Comparison of ENCODE assay signal across 15 cellular contexts in genomic region chr6:16722616-16723015, GRCh38. TPM values are rescaled to one million over a fixed set of nuclear protein-coding genes. Genes with fewer than 3 reads are reported as not detected.
A peak's percentile ranks its signal among the peaks of the same experiment; 100 is the strongest.
DNase-seq lines count a peak whose midpoint lies in the region; ATAC-seq and TF ChIP-seq lines count a peak whose summit lies in the region.
"Had no signal": no experiment of that assay in that cellular context is flagged by ENCODE, and none has a peak within 500 bp of the region (broad histone marks: within the 10 kb centered on the region; RNA-seq: fewer than 3 reads in every experiment).

No MANE protein-coding gene starts in this region.

- no peaks in the 10 kb centered on the region for H3K9me3 Mint-ChIP-seq in stimulated activated naive B cell treated with anti-CD40 and anti-IgM and Interleukin-4, amounts not matched to agents 10 μg/mL and 1 μg/mL and 100 μg/mL, for 72 hours
- no peaks in the 10 kb centered on the region for H3K9me3 Mint-ChIP-seq in CD8-positive, alpha-beta T cell

- intact Hi-C loops in esophagus squamous epithelium (cut with DNase I), result no loop called here
- intact Hi-C loops in CD8-positive, alpha-beta T cell (cut with DNase I, micrococcal nuclease), result no loop called here

- CTCF ChIA-PET in CD8-positive, alpha-beta T cell (lab: Charles Lee), result no interaction called here

- H3K4me3 ChIP-seq in SJSA1 (no peak overlapping the region), esophagus squamous epithelium (no peak overlapping the region)
- H3K4me3 ChIP-seq in CD8-positive, alpha-beta T cell (ENCODE audit: low read depth, low read length), result no peak overlapping the region
- H3K4me3 ChIP-seq: BLaER1 treated with 17β-estradiol and CSF1 and Interleukin-3, amounts not matched to agents 10 nM and 100 nM; left ventricle myocardium inferior had no signal

- no peaks in the 10 kb centered on the region for H3K27me3 Mint-ChIP-seq in stimulated activated naive B cell treated with anti-CD40 and anti-IgM and Interleukin-4, amounts not matched to agents 10 μg/mL and 1 μg/mL and 100 μg/mL, for 72 hours
- H3K27me3 Mint-ChIP-seq in CD8-positive, alpha-beta T cell (ENCODE audit: low read depth), result no peaks in the 10 kb centered on the region

- H3K4me3 Mint-ChIP-seq in stimulated activated naive B cell treated with anti-CD40 and anti-IgM and Interleukin-4, amounts not matched to agents 10 μg/mL and 1 μg/mL and 100 μg/mL, for 72 hours, result no peak overlapping the region
- no peak overlapping the region for H3K4me3 Mint-ChIP-seq in CD8-positive, alpha-beta T cell

- POLR2A ChIA-PET in CD8-positive, alpha-beta T cell (lab: Charles Lee), result no interaction called here

- peaks cover 3% of the 10 kb centered on the region; the same call in 1 of the 2 replicates for H3K36me3 ChIP-seq in SJSA1
- no peaks in the 10 kb centered on the region for H3K36me3 ChIP-seq in esophagus squamous epithelium
- H3K36me3 ChIP-seq in CD8-positive, alpha-beta T cell (ENCODE audit: insufficient read depth, low read length), result no peaks in the 10 kb centered on the region
- H3K36me3 ChIP-seq: left ventricle myocardium inferior had no signal

- TF ChIP-seq CTCF in esophagus squamous epithelium (IDR thresholded peaks at IDR 0.05), result no peak
- TF ChIP-seq CTCF in CD8-positive, alpha-beta T cell (IDR thresholded peaks at IDR 0.05), result no peak

- peak; percentile 80 for DNase-seq in HT-29 (ENCODE audit: low spot score)
- no peak for DNase-seq in SJSA1 (ENCODE audit: low read depth in 1 of 2, low spot score in 2 of 2)
- no peak for DNase-seq in esophagus squamous epithelium (lab: John Stamatoyannopoulos, UW)
- no peak for DNase-seq in stimulated activated naive B cell treated with anti-CD40 and anti-IgM and Interleukin-4, amounts not matched to agents 10 μg/mL and 1 μg/mL and 100 μg/mL, for 72 hours
- no peak for DNase-seq in glomerular visceral epithelial cell (ENCODE audit: extremely low spot score)
- no peak for DNase-seq in NCI-H2107 (lab: John Stamatoyannopoulos, UW)
- no peak for DNase-seq in CD8-positive, alpha-beta T cell
- DNase-seq: activated gamma-delta T cell; DND-41; Kasumi-1; left ventricle myocardium inferior; NCI-H1436 treated with DMSO at 0.1 percent for 48 hours; NCI-H345; stimulated activated CD4-positive, alpha-beta T cell treated with anti-CD3 and anti-CD28 coated beads, Interleukin-15, amount 100 ng/mL, for 24 hours had no signal

- WGBS in esophagus squamous epithelium, 2 donors, result 38 to 59% methylated on average over 2 of the region's 2 CpGs

- H3K27ac ChIP-seq in SJSA1 (0 out of 2 replicates have a peak overlapping the region, but pooled peaks have one; percentile 56), esophagus squamous epithelium (peak overlapping the region; percentile 34 to 83 (median 72))
- no peak overlapping the region for H3K27ac ChIP-seq in CD8-positive, alpha-beta T cell (ENCODE audit: low read depth, low read length)
- H3K27ac ChIP-seq: BLaER1 treated with 17β-estradiol and CSF1 and Interleukin-3, amounts not matched to agents 10 nM and 100 nM; left ventricle myocardium inferior had no signal

- H3K9me3 ChIP-seq in SJSA1 (replicated peaks), result no peaks in the 10 kb centered on the region
- H3K9me3 ChIP-seq in esophagus squamous epithelium, result no peaks in the 10 kb centered on the region
- H3K9me3 ChIP-seq in CD8-positive, alpha-beta T cell (ENCODE audit: low read length), result no peaks in the 10 kb centered on the region
- H3K9me3 ChIP-seq: BLaER1 treated with 17β-estradiol and CSF1 and Interleukin-3, amounts not matched to agents 10 nM and 100 nM; left ventricle myocardium inferior had no signal

- peak; percentile 18 to 60 for ATAC-seq in stimulated activated naive B cell treated with anti-CD40 and anti-IgM and Interleukin-4, amounts not matched to agents 10 μg/mL and 1 μg/mL and 100 μg/mL, for 72 hours (replicated peaks)
- ATAC-seq in CD8-positive, alpha-beta T cell, result no peak

- H3K4me1 Mint-ChIP-seq in stimulated activated naive B cell treated with anti-CD40 and anti-IgM and Interleukin-4, amounts not matched to agents 10 μg/mL and 1 μg/mL and 100 μg/mL, for 72 hours, result peaks cover 10 to 51% of the 10 kb centered on the region in 2 donors
- H3K4me1 Mint-ChIP-seq in CD8-positive, alpha-beta T cell (ENCODE audit: low read depth), result peaks cover 39% of the 10 kb centered on the region

- peaks cover 57% of the 10 kb centered on the region for H3K4me1 ChIP-seq in SJSA1 (replicated peaks)
- peaks cover 41 to 100% (median 67%) of the 10 kb centered on the region in 3 donors for H3K4me1 ChIP-seq in esophagus squamous epithelium
- H3K4me1 ChIP-seq in CD8-positive, alpha-beta T cell (ENCODE audit: insufficient read depth, low read length), result no peaks in the 10 kb centered on the region

- no peak for TF ChIP-seq POLR2A in esophagus squamous epithelium (IDR thresholded peaks at IDR 0.05)

- H3K27ac Mint-ChIP-seq in stimulated activated naive B cell treated with anti-CD40 and anti-IgM and Interleukin-4, amounts not matched to agents 10 μg/mL and 1 μg/mL and 100 μg/mL, for 72 hours, result no peak overlapping the region
- no peak overlapping the region for H3K27ac Mint-ChIP-seq in CD8-positive, alpha-beta T cell

- H3K27me3 ChIP-seq in SJSA1 (replicated peaks) (no peaks in the 10 kb centered on the region), esophagus squamous epithelium (no peaks in the 10 kb centered on the region)
- no peaks in the 10 kb centered on the region for H3K27me3 ChIP-seq in CD8-positive, alpha-beta T cell (ENCODE audit: insufficient read depth, low read length)
- H3K27me3 ChIP-seq: BLaER1 treated with 17β-estradiol and CSF1 and Interleukin-3, amounts not matched to agents 10 nM and 100 nM had no signal

- peaks cover 15 to 26% of the 10 kb centered on the region in 2 donors for H3K36me3 Mint-ChIP-seq in stimulated activated naive B cell treated with anti-CD40 and anti-IgM and Interleukin-4, amounts not matched to agents 10 μg/mL and 1 μg/mL and 100 μg/mL, for 72 hours
- peaks cover 11% of the 10 kb centered on the region for H3K36me3 Mint-ChIP-seq in CD8-positive, alpha-beta T cell

RNA-seq across cellular contexts. Expression of gene ATXN1, which starts 38.6 kb away (rescaled TPM):
- total RNA-seq in HT-29 (2014; rRNA removed; shearing (Covaris generic)), result 33.2 and 39.1 TPM in 2 replicates
- 20.8 and 24.8 TPM in 2 replicates for total RNA-seq in SJSA1 (2014; rRNA removed; shearing (Covaris generic))
- 10 to 100 TPM; 17.5 to 50.5 (median 28.5) TPM for total RNA-seq in esophagus squamous epithelium
- total RNA-seq in CD8-positive, alpha-beta T cell, result 10 to 100 TPM; 73.3 to 81.1 TPM
